ENCODE assay signal across 10 cellular contexts in the genomic region with DNA sequence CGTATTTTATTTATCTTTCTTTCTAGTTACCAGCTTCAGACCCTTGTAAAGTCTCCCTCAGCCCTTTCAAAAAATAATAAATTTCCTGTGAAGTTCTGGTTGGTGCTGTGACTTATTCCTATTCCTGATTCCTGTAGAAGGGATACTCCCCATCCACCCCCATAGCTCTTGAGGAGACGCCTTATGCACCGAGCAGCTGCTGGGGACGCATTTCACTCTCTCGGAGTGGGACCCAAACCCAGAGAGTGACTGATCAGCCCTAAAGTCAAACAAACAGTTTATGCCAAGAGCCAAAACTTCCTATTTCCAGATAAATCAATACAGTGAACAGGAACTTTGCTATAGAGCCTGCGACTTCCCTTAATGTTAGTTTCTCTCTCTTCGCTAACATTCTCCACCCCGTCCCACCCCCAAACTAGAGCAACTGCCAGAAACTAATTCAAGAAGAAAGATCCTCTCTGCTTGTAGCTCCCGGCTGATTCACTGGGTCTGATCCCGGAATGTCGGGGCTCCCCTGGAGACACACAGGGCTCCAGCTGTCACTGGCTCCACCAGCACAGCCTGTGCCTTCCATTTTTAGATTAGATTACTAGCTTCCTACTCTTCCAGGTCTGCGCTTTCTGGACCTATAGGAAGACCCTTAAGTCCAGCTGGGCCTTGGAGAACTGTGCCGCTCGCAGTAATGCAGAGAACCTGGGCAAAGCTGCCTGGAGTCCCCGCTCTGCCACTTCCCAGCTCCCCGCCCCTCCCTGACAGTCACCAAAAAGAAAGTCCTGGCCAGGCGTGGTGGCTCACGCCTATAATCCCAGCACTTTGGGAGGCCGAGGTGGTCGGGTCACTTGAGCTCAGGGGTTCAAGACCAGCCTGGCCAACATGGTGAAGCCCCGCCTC. TPM values are rescaled to one million over a fixed set of nuclear protein-coding genes. Genes with fewer than 3 reads are reported as not detected.
DNase-seq lines count a peak whose midpoint lies in the region; ATAC-seq and TF ChIP-seq lines count a peak whose summit lies in the region.
"Had no signal": no experiment of that assay in that cellular context is flagged by ENCODE, and none has a peak within 500 bp of the region (broad histone marks: within the 10 kb centered on the region; RNA-seq: fewer than 3 reads in every experiment).

No MANE protein-coding gene starts in this region.

- peak overlapping the region; percentile 73 for H3K18ac ChIP-seq in neuronal stem cell (ENCODE audit: low read length)

- H2AK5ac ChIP-seq in neuronal stem cell (ENCODE audit: low read depth, low read length): peak overlapping the region; percentile 26

- TF ChIP-seq CTCF in Peyer's patch (IDR thresholded peaks at IDR 0.05): no peak

- H3K4me2 ChIP-seq in neuronal stem cell (ENCODE audit: insufficient read depth, low read length, poor library complexity, severe bottlenecking): no peak overlapping the region

- DNase-seq in AG08395 (ENCODE audit: low spot score): peak; percentile 60
- peak in 2 of 3 donors; percentile 48 to 54 for DNase-seq in Peyer's patch
- peak; percentile 42 for DNase-seq in globus pallidus (ENCODE audit: low spot score)
- no peak for DNase-seq in neuronal stem cell (ENCODE audit: low spot score)
- no peak for DNase-seq in activated T-helper 2 cell treated with anti-CD3 and anti-CD28 coated beads, Interferon-gamma antibody, Interleukin-2, Interleukin-4, amounts not matched to agents 10 μg/mL and 5 μg/mL and 100 μg/mL, durations not matched to agents 14 hours and 24 hours and 36 hours (ENCODE audit: low spot score)
- no peak for DNase-seq in NCI-H82 treated with DMSO at 0.1 percent for 48 hours (lab: John Stamatoyannopoulos, UW; ENCODE audit: unreplicated experiment)
- no peak for DNase-seq in activated CD4-positive, alpha-beta T cell treated with anti-CD3 and anti-CD28 coated beads for 4 hours
- DNase-seq: activated naive CD4-positive, alpha-beta T cell treated with anti-CD3 and anti-CD28 coated beads, Interleukin-2, amount 50 U/mL, for 16 hours; MG63 had no signal

- no peak for ATAC-seq in GM18520 (IDR thresholded peaks at IDR 0.05; ENCODE audit: unreplicated experiment)

- no CpG with 5 or more reads among the region's 21 CpGs for WGBS in neuronal stem cell (ENCODE audit: extremely low coverage in 2 of 2, insufficient read length in 2 of 2, insufficient replicate concordance in 1 of 2), 2 donors

- intact Hi-C loops in activated T-helper 2 cell treated with anti-CD3 and anti-CD28 coated beads, Interferon-gamma antibody, Interleukin-2, Interleukin-4, amounts not matched to agents 10 μg/mL and 5 μg/mL and 100 μg/mL, durations not matched to agents 14 hours and 24 hours and 36 hours (cut with micrococcal nuclease): no loop called here

- H3K27me3 Mint-ChIP-seq in activated T-helper 2 cell treated with anti-CD3 and anti-CD28 coated beads, Interferon-gamma antibody, Interleukin-2, Interleukin-4, amounts not matched to agents 10 μg/mL and 5 μg/mL and 100 μg/mL, durations not matched to agents 14 hours and 24 hours and 36 hours (ENCODE audit: low read depth): no peaks in the 10 kb centered on the region

- no peak overlapping the region for H2BK15ac ChIP-seq in neuronal stem cell (ENCODE audit: low read length)

- H3K4me1 Mint-ChIP-seq in activated T-helper 2 cell treated with anti-CD3 and anti-CD28 coated beads, Interferon-gamma antibody, Interleukin-2, Interleukin-4, amounts not matched to agents 10 μg/mL and 5 μg/mL and 100 μg/mL, durations not matched to agents 14 hours and 24 hours and 36 hours (ENCODE audit: low read depth): peaks cover 3% of the 10 kb centered on the region

- H3K4me1 ChIP-seq in Peyer's patch (peaks cover 0 to 14% (median 0%) of the 10 kb centered on the region in 4 donors), neuronal stem cell (ENCODE audit: control insufficient read depth in 2 of 2, insufficient read depth in 1 of 2, low read depth in 1 of 2, low read length in 2 of 2) (peaks cover 28 to 56% of the 10 kb centered on the region in 2 donors)

- no peak overlapping the region for H3K4me3 Mint-ChIP-seq in activated T-helper 2 cell treated with anti-CD3 and anti-CD28 coated beads, Interferon-gamma antibody, Interleukin-2, Interleukin-4, amounts not matched to agents 10 μg/mL and 5 μg/mL and 100 μg/mL, durations not matched to agents 14 hours and 24 hours and 36 hours (ENCODE audit: low read depth)

- H3K36me3 ChIP-seq in Peyer's patch (peaks cover 0 to 43% (median 0%) of the 10 kb centered on the region in 3 donors), neuronal stem cell (replicated peaks in 1 of 2; ENCODE audit: control insufficient read depth in 2 of 2, insufficient read depth in 2 of 2, low read length in 2 of 2) (peaks cover 22 to 67% of the 10 kb centered on the region in 2 donors)

- H3K27ac Mint-ChIP-seq in activated T-helper 2 cell treated with anti-CD3 and anti-CD28 coated beads, Interferon-gamma antibody, Interleukin-2, Interleukin-4, amounts not matched to agents 10 μg/mL and 5 μg/mL and 100 μg/mL, durations not matched to agents 14 hours and 24 hours and 36 hours: no peak overlapping the region

- H3K4me3 ChIP-seq in Peyer's patch: no peak overlapping the region
- no peak overlapping the region for H3K4me3 ChIP-seq in neuronal stem cell (ENCODE audit: low read length in 2 of 2)
- H3K4me3 ChIP-seq: MG63 had no signal

- no peak overlapping the region for H2AFZ ChIP-seq in neuronal stem cell (ENCODE audit: low read length)

- no peak overlapping the region for H2BK12ac ChIP-seq in neuronal stem cell (ENCODE audit: low read length)

- no peaks in the 10 kb centered on the region for H3K27me3 ChIP-seq in Peyer's patch
- H3K27me3 ChIP-seq in neuronal stem cell (ENCODE audit: control insufficient read depth in 3 of 3, insufficient read depth in 3 of 3, low read depth in 1 of 3, low read length in 3 of 3): no peaks in the 10 kb centered on the region
- H3K27me3 ChIP-seq: MG63 had no signal

- no peak overlapping the region for H3K14ac ChIP-seq in neuronal stem cell (ENCODE audit: low read length)

- H3K27ac ChIP-seq in Peyer's patch: peak overlapping the region in 3 of 4 donors; percentile 54 to 59 (median 55)
- H3K27ac ChIP-seq in neuronal stem cell (replicated peaks; ENCODE audit: low read length): peak overlapping the region; percentile 4

- no peak overlapping the region for H2BK120ac ChIP-seq in neuronal stem cell (ENCODE audit: low read depth, low read length)

- no peak overlapping the region for H2BK5ac ChIP-seq in neuronal stem cell (ENCODE audit: low read length)

- H4K8ac ChIP-seq in neuronal stem cell (ENCODE audit: low read depth, low read length): no peak overlapping the region

- no peak overlapping the region for H3K9ac ChIP-seq in neuronal stem cell (ENCODE audit: low read depth, low read length, poor library complexity)

- no peak overlapping the region for H4K91ac ChIP-seq in neuronal stem cell (ENCODE audit: low read depth, low read length, poor library complexity)

- no peaks in the 10 kb centered on the region for H3K9me3 Mint-ChIP-seq in activated T-helper 2 cell treated with anti-CD3 and anti-CD28 coated beads, Interferon-gamma antibody, Interleukin-2, Interleukin-4, amounts not matched to agents 10 μg/mL and 5 μg/mL and 100 μg/mL, durations not matched to agents 14 hours and 24 hours and 36 hours

- H3K79me1 ChIP-seq in neuronal stem cell (ENCODE audit: low read depth, low read length): no peaks in the 10 kb centered on the region

- H3K9me3 ChIP-seq in Peyer's patch: no peaks in the 10 kb centered on the region
- no peaks in the 10 kb centered on the region for H3K9me3 ChIP-seq in neuronal stem cell (replicated peaks in 1 of 2; ENCODE audit: control insufficient read depth in 2 of 2, insufficient read depth in 1 of 2, low read depth in 1 of 2, low read length in 2 of 2)
- H3K9me3 ChIP-seq: MG63 had no signal

- H3K4ac ChIP-seq in neuronal stem cell (ENCODE audit: low read length): no peak overlapping the region

- H3K36me3 Mint-ChIP-seq in activated T-helper 2 cell treated with anti-CD3 and anti-CD28 coated beads, Interferon-gamma antibody, Interleukin-2, Interleukin-4, amounts not matched to agents 10 μg/mL and 5 μg/mL and 100 μg/mL, durations not matched to agents 14 hours and 24 hours and 36 hours (ENCODE audit: low read depth): peaks cover 35% of the 10 kb centered on the region

- no peak overlapping the region for H3K23ac ChIP-seq in neuronal stem cell (ENCODE audit: low read depth, low read length, poor library complexity)

- no peak for TF ChIP-seq POLR2A in Peyer's patch (IDR thresholded peaks at IDR 0.05)

RNA-seq across cellular contexts. Expression of gene KLHL25, which starts 45.2 kb away (rescaled TPM):
- total RNA-seq in Peyer's patch: 10 to 100 TPM in 3 of 4 donors, 1 to 10 TPM in 1; 9.9 to 23.6 (median 17.2) TPM
- 5.8 TPM for polyA plus RNA-seq in neuronal stem cell (2013, experiment 1 of 2)
- 5.8 TPM for polyA plus RNA-seq in neuronal stem cell (2013, experiment 2 of 2)
- 8.5 and 9.0 TPM in 2 replicates for total RNA-seq in activated T-helper 2 cell treated with anti-CD3 and anti-CD28 coated beads, Interferon-gamma antibody, Interleukin-2, Interleukin-4, amounts not matched to agents 10 μg/mL and 5 μg/mL and 100 μg/mL, durations not matched to agents 14 hours and 24 hours and 36 hours

Comparison
In these comparisons a context has a peak if more than half of its experiments do, and no peak if none do; other contexts are left out.
1. DNase-seq: peak in AG08395 (single experiment), Peyer's patch (2 of 3) and globus pallidus (single experiment); none in neuronal stem cell (single experiment), activated T-helper 2 cell treated with anti-CD3 and anti-CD28 coated beads, Interferon-gamma antibody, Interleukin-2, Interleukin-4, amounts not matched to agents 10 μg/mL and 5 μg/mL and 100 μg/mL, durations not matched to agents 14 hours and 24 hours and 36 hours (single experiment), NCI-H82 treated with DMSO at 0.1 percent for 48 hours (single experiment) and activated CD4-positive, alpha-beta T cell treated with anti-CD3 and anti-CD28 coated beads for 4 hours (0 of 2).